In the genomic region with DNA sequence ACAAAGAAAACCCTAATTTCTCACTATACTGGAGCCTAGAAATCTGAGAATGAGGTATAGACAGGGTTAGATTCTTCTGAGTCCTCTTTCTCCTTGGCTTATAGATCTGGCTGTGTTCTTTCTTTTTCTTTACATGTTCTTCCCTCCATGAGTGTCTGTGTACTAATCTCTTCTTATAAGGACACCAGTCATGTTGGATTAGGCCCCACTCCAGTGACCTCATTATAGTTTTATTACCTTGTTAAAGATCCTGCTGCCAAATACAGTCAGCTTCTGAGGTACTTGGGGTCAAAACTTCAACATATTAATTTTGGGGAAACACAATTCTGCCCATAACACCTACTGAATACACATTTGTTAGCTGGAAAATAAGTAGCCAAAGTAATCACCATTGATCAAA, we compare ENCODE assay signal across 20 cellular contexts.
"Had no signal": no experiment of that assay in that cellular context is flagged by ENCODE, and none has a peak within 500 bp of the region (broad histone marks: within the 10 kb centered on the region; RNA-seq: fewer than 3 reads in every experiment).

No MANE protein-coding gene starts in this region.

- H3K4me3 ChIP-seq: spleen, tibial artery had no signal

- H3K4me1 ChIP-seq: parathyroid adenoma, spleen, tibial artery had no signal

- H3K4me3 Mint-ChIP-seq: activated CD4-positive, alpha-beta T cell treated with anti-CD3 and anti-CD28 coated beads, Interleukin-2, amount 10 ng/mL, durations not matched to agents 24 days and 14 days; activated CD8-positive, alpha-beta T cell treated with anti-CD3 and anti-CD28 coated beads for 36 hours; activated naive CD8-positive, alpha-beta T cell treated with anti-CD3 and anti-CD28 coated beads for 36 hours; activated T-helper 17 cell treated with anti-CD3 and anti-CD28 coated beads, Interleukin-2, amount 50 U/mL, for 72 hours; naive thymus-derived CD8-positive, alpha-beta T cell; stimulated activated naive B cell treated with anti-CD40 and anti-IgM and Interleukin-4, amounts not matched to agents 10 μg/mL and 1 μg/mL and 100 μg/mL, for 72 hours; T-helper 2 cell treated with Interferon-gamma antibody and Interleukin-4, amounts not matched to agents 5 μg/mL and 100 μg/mL, for 36 hours had no signal

- DNase-seq: activated CD4-positive, alpha-beta T cell treated with anti-CD3 and anti-CD28 coated beads, Interleukin-2, amount 10 ng/mL, durations not matched to agents 24 days and 14 days; activated CD4-positive, CD25-positive, alpha-beta regulatory T cell; activated CD8-positive, alpha-beta T cell treated with anti-CD3 and anti-CD28 coated beads for 36 hours; activated naive CD4-positive, alpha-beta T cell; activated naive CD8-positive, alpha-beta T cell treated with anti-CD3 and anti-CD28 coated beads for 36 hours; activated T-cell treated with anti-CD3 and anti-CD28 coated beads, Interleukin-2, amount 50 U/mL, for 1 hour; amniotic stem cell; dermis blood vessel endothelial cell; effector memory CD4-positive, alpha-beta T cell; left cardiac atrium; mesendoderm; naive thymus-derived CD8-positive, alpha-beta T cell; spleen; stimulated activated naive B cell treated with anti-CD40 and anti-IgM and Interleukin-4, amounts not matched to agents 10 μg/mL and 1 μg/mL and 100 μg/mL, for 72 hours; tibial artery had no signal

- H3K27ac ChIP-seq: neutrophil, parathyroid adenoma, spleen, tibial artery had no signal

- H3K36me3 ChIP-seq: neutrophil, spleen, tibial artery had no signal

- H3K27me3 Mint-ChIP-seq: activated CD4-positive, alpha-beta T cell treated with anti-CD3 and anti-CD28 coated beads, Interleukin-2, amount 10 ng/mL, durations not matched to agents 24 days and 14 days; activated CD8-positive, alpha-beta T cell treated with anti-CD3 and anti-CD28 coated beads for 36 hours; activated naive CD8-positive, alpha-beta T cell treated with anti-CD3 and anti-CD28 coated beads for 36 hours; activated T-helper 17 cell treated with anti-CD3 and anti-CD28 coated beads, Interleukin-2, amount 50 U/mL, for 72 hours; naive thymus-derived CD8-positive, alpha-beta T cell; stimulated activated naive B cell treated with anti-CD40 and anti-IgM and Interleukin-4, amounts not matched to agents 10 μg/mL and 1 μg/mL and 100 μg/mL, for 72 hours had no signal

- H3K9me3 Mint-ChIP-seq: activated CD4-positive, alpha-beta T cell treated with anti-CD3 and anti-CD28 coated beads, Interleukin-2, amount 10 ng/mL, durations not matched to agents 24 days and 14 days; activated CD8-positive, alpha-beta T cell treated with anti-CD3 and anti-CD28 coated beads for 36 hours; activated naive CD8-positive, alpha-beta T cell treated with anti-CD3 and anti-CD28 coated beads for 36 hours; stimulated activated naive B cell treated with anti-CD40 and anti-IgM and Interleukin-4, amounts not matched to agents 10 μg/mL and 1 μg/mL and 100 μg/mL, for 72 hours; T-helper 2 cell treated with Interferon-gamma antibody and Interleukin-4, amounts not matched to agents 5 μg/mL and 100 μg/mL, for 36 hours had no signal

- ATAC-seq: activated CD8-positive, alpha-beta T cell treated with anti-CD3 and anti-CD28 coated beads for 36 hours; activated T-helper 17 cell treated with anti-CD3 and anti-CD28 coated beads, Interleukin-2, amount 50 U/mL, for 72 hours; naive thymus-derived CD8-positive, alpha-beta T cell; sciatic nerve; stimulated activated naive B cell treated with anti-CD40 and anti-IgM and Interleukin-4, amounts not matched to agents 10 μg/mL and 1 μg/mL and 100 μg/mL, for 72 hours had no signal

- H3K27ac Mint-ChIP-seq: activated CD4-positive, alpha-beta T cell treated with anti-CD3 and anti-CD28 coated beads, Interleukin-2, amount 10 ng/mL, durations not matched to agents 24 days and 14 days; activated CD8-positive, alpha-beta T cell treated with anti-CD3 and anti-CD28 coated beads for 36 hours; activated naive CD8-positive, alpha-beta T cell treated with anti-CD3 and anti-CD28 coated beads for 36 hours; activated T-helper 17 cell treated with anti-CD3 and anti-CD28 coated beads, Interleukin-2, amount 50 U/mL, for 72 hours; naive thymus-derived CD8-positive, alpha-beta T cell; stimulated activated naive B cell treated with anti-CD40 and anti-IgM and Interleukin-4, amounts not matched to agents 10 μg/mL and 1 μg/mL and 100 μg/mL, for 72 hours; T-helper 2 cell treated with Interferon-gamma antibody and Interleukin-4, amounts not matched to agents 5 μg/mL and 100 μg/mL, for 36 hours had no signal

- H3K9me3 ChIP-seq: neutrophil, tibial artery had no signal

- H3K4me1 Mint-ChIP-seq: activated CD4-positive, alpha-beta T cell treated with anti-CD3 and anti-CD28 coated beads, Interleukin-2, amount 10 ng/mL, durations not matched to agents 24 days and 14 days; activated naive CD8-positive, alpha-beta T cell treated with anti-CD3 and anti-CD28 coated beads for 36 hours; activated T-helper 17 cell treated with anti-CD3 and anti-CD28 coated beads, Interleukin-2, amount 50 U/mL, for 72 hours; naive thymus-derived CD8-positive, alpha-beta T cell had no signal

- H3K27me3 ChIP-seq: neutrophil, spleen, tibial artery had no signal

- H3K36me3 Mint-ChIP-seq: activated naive CD8-positive, alpha-beta T cell treated with anti-CD3 and anti-CD28 coated beads for 36 hours; naive thymus-derived CD8-positive, alpha-beta T cell; stimulated activated naive B cell treated with anti-CD40 and anti-IgM and Interleukin-4, amounts not matched to agents 10 μg/mL and 1 μg/mL and 100 μg/mL, for 72 hours had no signal
